27 cellular contexts compared by ENCODE assay signal in genomic region chr17:30217054-30217453, GRCh38. TPM values are rescaled to one million over a fixed set of nuclear protein-coding genes. Genes with fewer than 3 reads are reported as not detected.
"Had no signal": no experiment of that assay in that cellular context is flagged by ENCODE, and none has a peak within 500 bp of the region (broad histone marks: within the 10 kb centered on the region; RNA-seq: fewer than 3 reads in every experiment).

No MANE protein-coding gene starts in this region.

- H3K4me1 ChIP-seq: colonic mucosa, esophagus muscularis mucosa, esophagus squamous epithelium, foreskin keratinocyte, gastrocnemius medialis, gastroesophageal sphincter, heart left ventricle, heart right ventricle had no signal

- H3K36me3 ChIP-seq: colonic mucosa, esophagus muscularis mucosa, gastrocnemius medialis, gastroesophageal sphincter, heart left ventricle, heart right ventricle had no signal

- DNase-seq: colonic mucosa; cortex of kidney; dermis blood vessel endothelial cell; effector CD4-positive, alpha-beta T cell; effector CD8-positive, alpha-beta T cell; effector memory CD4-positive, alpha-beta T cell; effector memory CD8-positive, alpha-beta T cell; endodermal cell; erythroblast; esophagus squamous epithelium; foreskin fibroblast; foreskin keratinocyte; foreskin melanocyte; gastrocnemius medialis; glutamatergic neuron; head of caudate nucleus; heart left ventricle; heart right ventricle had no signal

- H3K27ac ChIP-seq: colonic mucosa, epithelial cell of prostate, esophagus muscularis mucosa, esophagus squamous epithelium, foreskin keratinocyte, gastrocnemius medialis, gastroesophageal sphincter, heart left ventricle, heart right ventricle had no signal

- ATAC-seq: effector memory CD8-positive, alpha-beta T cell; esophagus mucosa; foreskin keratinocyte; gastrocnemius medialis; gastroesophageal sphincter; heart left ventricle; heart right ventricle had no signal

- H3K27me3 ChIP-seq: colonic mucosa, esophagus muscularis mucosa, esophagus squamous epithelium, foreskin keratinocyte, gastrocnemius medialis, gastroesophageal sphincter, heart right ventricle had no signal

- H3K4me3 ChIP-seq: colonic mucosa, esophagus muscularis mucosa, esophagus squamous epithelium, gastrocnemius medialis, gastroesophageal sphincter, heart left ventricle, heart right ventricle had no signal

- H3K9me3 ChIP-seq: colonic mucosa, esophagus muscularis mucosa, esophagus squamous epithelium, gastrocnemius medialis, gastroesophageal sphincter, heart left ventricle, heart right ventricle had no signal

RNA-seq across cellular contexts. Expression of gene SLC6A4, which starts 18.4 kb away (rescaled TPM):
- total RNA-seq: chondrocyte, endothelial cell of umbilical vein, epithelial cell of proximal tubule, fibroblast of lung, fibroblast of villous mesenchyme, foreskin keratinocyte had no signal
- polyA plus RNA-seq: fibroblast of lung, foreskin keratinocyte had no signal
